Comparison of ENCODE assay signal across 14 cellular contexts in genomic region chr13:20371825-20372224, GRCh38.
DNase-seq lines count a peak whose midpoint lies in the region; ATAC-seq, FAIRE-seq and TF ChIP-seq lines count a peak whose summit lies in the region.
"Had no signal": no experiment of that assay in that cellular context is flagged by ENCODE, and none has a peak within 500 bp of the region (broad histone marks: within the 10 kb centered on the region; RNA-seq: fewer than 3 reads in every experiment).

No MANE protein-coding gene starts in this region.

- H3K36me3 Mint-ChIP-seq in endodermal cell (ENCODE audit: low read depth) (no peaks in the 10 kb centered on the region), Calu3 (ENCODE audit: insufficient read depth, unreplicated experiment) (no peaks in the 10 kb centered on the region)

- H3K9me1 ChIP-seq in keratinocyte (ENCODE audit: control insufficient read depth, extremely low read depth, insufficient read depth, low read length), result no peaks in the 10 kb centered on the region

- no peak overlapping the region for H3K4me2 ChIP-seq in HepG2 (ENCODE audit: low read depth, low read length)
- H3K4me2 ChIP-seq in keratinocyte (ENCODE audit: control insufficient read depth, extremely low read depth, insufficient read depth, low read depth, low read length), result no peak overlapping the region

- H3K27ac Mint-ChIP-seq in endodermal cell (no peak overlapping the region), Calu3 (ENCODE audit: unreplicated experiment) (no peak overlapping the region)
- H3K27ac Mint-ChIP-seq: B cell; CD4-positive, alpha-beta T cell had no signal

- TF ChIP-seq EP300 in HepG2 (IDR thresholded peaks at IDR 0.05; ENCODE audit: low read depth in 2 of 2, low read length in 2 of 2) (no peak), HepG2 (CRISPR knock-in tag; IDR thresholded peaks at IDR 0.05; ENCODE audit: borderline replicate concordance) (no peak)

- POLR2A ChIA-PET in HepG2 (lab: Yijun Ruan, JAX), result no interaction called here

- CTCF ChIA-PET in HepG2 (lab: Yijun Ruan, JAX; ENCODE audit: low intra/inter-chr PET ratio, low total read pairs), result no interaction called here
- CTCF ChIA-PET in Calu3 (lab: Charles Lee), result interaction anchor here (0.5 kb wide), 1 partner anchor 175 kb away, joined by 3 read pairs; no protein-coding TSS in a partner anchor

- no TSS peak for BruUV-seq in HepG2 (replicated peaks; lab: Mats Ljungman, UMichigan)
- no TSS peak for BruUV-seq in Calu3 (replicated peaks; lab: Mats Ljungman, UMichigan)

- TF ChIP-seq CTCF in HepG2 (CRISPR knock-in tag; IDR thresholded peaks at IDR 0.05), result no peak
- no peak for TF ChIP-seq CTCF in right lobe of liver (IDR thresholded peaks at IDR 0.05)
- no peak for TF ChIP-seq CTCF in endodermal cell (conservative IDR thresholded peaks at IDR 0.05)
- no peak for TF ChIP-seq CTCF in keratinocyte (optimal IDR thresholded peaks at IDR 0.05 in 1 of 3, IDR thresholded peaks at IDR 0.05 in 1 of 3, conservative IDR thresholded peaks at IDR 0.05 in 1 of 3; ENCODE audit: extremely low read depth in 1 of 3, insufficient read depth in 2 of 3, low read length in 3 of 3)
- TF ChIP-seq CTCF in Calu3 (IDR thresholded peaks at IDR 0.05; ENCODE audit: unreplicated experiment), result no peak

- no peak for TF ChIP-seq RAD21 in HepG2 (CRISPR knock-in tag; IDR thresholded peaks at IDR 0.05)

- no peak for DNase-seq in HepG2 (ENCODE audit: low spot score)
- no peak for DNase-seq in right lobe of liver
- DNase-seq in endodermal cell, result peak; percentile 24
- no peak for DNase-seq in keratinocyte (ENCODE audit: low read depth, low spot score)
- no peak for DNase-seq in kidney glomerular epithelial cell (lab: John Stamatoyannopoulos, UW)
- no peak for DNase-seq in Calu3
- no peak for DNase-seq in iPS-NIHi7 (ENCODE audit: extremely low spot score)
- DNase-seq: C1 segment of cervical spinal cord; CD4-positive, alpha-beta T cell; DMS79 had no signal

- intact Hi-C loops in HepG2 (cut with micrococcal nuclease; ENCODE audit: unreplicated experiment) (no loop called here), right lobe of liver (cut with DNase I) (no loop called here), Calu3 (cut with micrococcal nuclease; ENCODE audit: unreplicated experiment) (loop anchor here (10.0 kb wide), 1 partner anchor 113 kb away; no protein-coding TSS in a partner anchor)

- no peaks in the 10 kb centered on the region for H3K79me2 ChIP-seq in HepG2 (ENCODE audit: insufficient read depth, low read length)
- no peaks in the 10 kb centered on the region for H3K79me2 ChIP-seq in keratinocyte (ENCODE audit: control insufficient read depth, insufficient read depth, low read length)

- H3K27me3 Mint-ChIP-seq in endodermal cell (ENCODE audit: insufficient read depth), result no peaks in the 10 kb centered on the region
- no peaks in the 10 kb centered on the region for H3K27me3 Mint-ChIP-seq in Calu3 (ENCODE audit: unreplicated experiment)

- H2AFZ ChIP-seq in HepG2 (ENCODE audit: low read length) (no peak overlapping the region), keratinocyte (ENCODE audit: control insufficient read depth, low read length) (no peak overlapping the region)

- H3K4me3 ChIP-seq in HepG2 (replicated peaks in 1 of 3; ENCODE audit: insufficient read depth in 1 of 3, low read depth in 2 of 3, low read length in 3 of 3) (no peak overlapping the region), right lobe of liver (no peak overlapping the region), endodermal cell (ENCODE audit: low read length) (no peak overlapping the region), keratinocyte (ENCODE audit: control insufficient read depth in 2 of 3, extremely low read depth in 1 of 3, insufficient read depth in 2 of 3, low read depth in 1 of 3, low read length in 3 of 3) (no peak overlapping the region)
- H3K4me3 ChIP-seq: HAP-1 had no signal

- ATAC-seq in HepG2 (no peak), right lobe of liver (no peak)

- H3K4me1 Mint-ChIP-seq in endodermal cell (peaks cover 2% of the 10 kb centered on the region), Calu3 (ENCODE audit: low read depth, unreplicated experiment) (no peaks in the 10 kb centered on the region)
- H3K4me1 Mint-ChIP-seq: B cell had no signal

- H3K9ac ChIP-seq in HepG2 (ENCODE audit: insufficient read depth, low read depth, low read length) (no peak overlapping the region), endodermal cell (ENCODE audit: extremely low read depth, low read length, poor library complexity, severe bottlenecking) (no peak overlapping the region), keratinocyte (ENCODE audit: control insufficient read depth, extremely low read depth, insufficient read depth, low read length) (no peak overlapping the region)

- H3K27me3 ChIP-seq in HepG2 (ENCODE audit: control insufficient read depth in 1 of 2, insufficient read depth in 2 of 2, low read length in 2 of 2) (no peaks in the 10 kb centered on the region; a peak in 2 of 5 replicates), right lobe of liver (no peaks in the 10 kb centered on the region), endodermal cell (ENCODE audit: control insufficient read depth, insufficient read depth, low read length, poor library complexity, severe bottlenecking) (no peaks in the 10 kb centered on the region), keratinocyte (ENCODE audit: control insufficient read depth, extremely low read depth, insufficient read depth, low read length) (no peaks in the 10 kb centered on the region)

- dilution Hi-C loops in keratinocyte (cut with MboI; ENCODE audit: extremely low pct_ligation_motif_present, low sequenced_read_pairs), result no loop called here

- TF ChIP-seq POLR2A in HepG2 (IDR thresholded peaks at IDR 0.05; ENCODE audit: insufficient read depth in 1 of 2, low read depth in 2 of 2, low read length in 2 of 2) (no peak), right lobe of liver (IDR thresholded peaks at IDR 0.05) (no peak)

- no peak overlapping the region for H3K27ac ChIP-seq in HepG2 (ENCODE audit: extremely low read length, insufficient read depth, low read length)
- H3K27ac ChIP-seq in right lobe of liver, result no peak overlapping the region
- no peak overlapping the region for H3K27ac ChIP-seq in endodermal cell (ENCODE audit: low read depth, low read length)
- H3K27ac ChIP-seq in keratinocyte (ENCODE audit: control insufficient read depth, insufficient read depth, low read length), result no peak overlapping the region

- no peaks in the 10 kb centered on the region for H4K20me1 ChIP-seq in HepG2 (ENCODE audit: insufficient read depth, low read length)
- no peaks in the 10 kb centered on the region for H4K20me1 ChIP-seq in keratinocyte (ENCODE audit: control insufficient read depth, extremely low read depth, insufficient read depth, low read length)

- in situ Hi-C loops in HepG2 (cut with HindIII; ENCODE audit: extremely low pct_ligation_motif_present, low pct_unique_long_range_greater_than_20kb), result no loop called here

- H3K4me1 ChIP-seq in HepG2 (ENCODE audit: insufficient read depth, low read length), result no peaks in the 10 kb centered on the region
- H3K4me1 ChIP-seq in right lobe of liver, result no peaks in the 10 kb centered on the region
- no peaks in the 10 kb centered on the region for H3K4me1 ChIP-seq in endodermal cell (ENCODE audit: control insufficient read depth, insufficient read depth, low read length)
- peaks cover 25% of the 10 kb centered on the region for H3K4me1 ChIP-seq in keratinocyte (ENCODE audit: control insufficient read depth, extremely low read depth, insufficient read depth, low read length)
- H3K4me1 ChIP-seq: HAP-1 had no signal

- WGBS in HepG2 (ENCODE audit: low lambda C conversion rate), result 34% methylated on average over 4 of the region's 4 CpGs
- 70% methylated on average over 4 of the region's 4 CpGs for WGBS in right lobe of liver (ENCODE audit: insufficient coverage, low coverage, low lambda C conversion rate, missing lambda C conversion rate)
- 93 to 96% methylated on average over 3 to 4 of the region's 4 CpGs for WGBS in endodermal cell (ENCODE audit: insufficient coverage in 1 of 2, insufficient read length in 1 of 2), 2 experiments

- H3K4me3 Mint-ChIP-seq in endodermal cell, result no peak overlapping the region
- no peak overlapping the region for H3K4me3 Mint-ChIP-seq in Calu3 (ENCODE audit: low read depth, unreplicated experiment)
- H3K4me3 Mint-ChIP-seq: B cell; CD4-positive, alpha-beta T cell had no signal

- H3K36me3 ChIP-seq in HepG2 (replicated peaks in 1 of 2; ENCODE audit: control insufficient read depth in 1 of 2, insufficient read depth in 2 of 2, low read length in 2 of 2) (no peaks in the 10 kb centered on the region), right lobe of liver (no peaks in the 10 kb centered on the region), endodermal cell (ENCODE audit: control insufficient read depth, insufficient read depth, low read length) (no peaks in the 10 kb centered on the region), keratinocyte (ENCODE audit: control insufficient read depth in 2 of 2, extremely low read depth in 1 of 2, insufficient read depth in 2 of 2, low read length in 2 of 2) (no peaks in the 10 kb centered on the region)
- H3K36me3 ChIP-seq: HAP-1 had no signal

- no peaks in the 10 kb centered on the region for H3K9me3 Mint-ChIP-seq in endodermal cell
- H3K9me3 Mint-ChIP-seq in Calu3 (ENCODE audit: low read depth, unreplicated experiment), result no peaks in the 10 kb centered on the region
- H3K9me3 Mint-ChIP-seq: CD4-positive, alpha-beta T cell had no signal

- no peaks in the 10 kb centered on the region for H3K9me3 ChIP-seq in HepG2 (ENCODE audit: low read length)
- H3K9me3 ChIP-seq in right lobe of liver, result no peaks in the 10 kb centered on the region
- H3K9me3 ChIP-seq in endodermal cell (ENCODE audit: control insufficient read depth, low read length), result no peaks in the 10 kb centered on the region
- no peaks in the 10 kb centered on the region for H3K9me3 ChIP-seq in keratinocyte (ENCODE audit: control insufficient read depth, low read depth, low read length)
- H3K9me3 ChIP-seq: HAP-1 had no signal

- FAIRE-seq in HepG2 (lab: Jason Lieb, UNC), result no peak
- FAIRE-seq in keratinocyte (lab: Jason Lieb, UNC), result peak; percentile 58
- FAIRE-seq: GM12892, GM19239 had no signal

TF ChIP-seq in HepG2, 621 proteins besides CTCF, POLR2A, EP300 and RAD21:
- TF ChIP-seq MAFF (IDR thresholded peaks at IDR 0.05; ENCODE audit: low read depth, low read length), result peak; percentile 73
- TF ChIP-seq MAFK (conservative IDR thresholded peaks at IDR 0.05 in 1 of 2, IDR thresholded peaks at IDR 0.05 in 1 of 2; ENCODE audit: low read length in 2 of 2), result peak; percentile 55 to 85
- TF ChIP-seq, protein P1, sequence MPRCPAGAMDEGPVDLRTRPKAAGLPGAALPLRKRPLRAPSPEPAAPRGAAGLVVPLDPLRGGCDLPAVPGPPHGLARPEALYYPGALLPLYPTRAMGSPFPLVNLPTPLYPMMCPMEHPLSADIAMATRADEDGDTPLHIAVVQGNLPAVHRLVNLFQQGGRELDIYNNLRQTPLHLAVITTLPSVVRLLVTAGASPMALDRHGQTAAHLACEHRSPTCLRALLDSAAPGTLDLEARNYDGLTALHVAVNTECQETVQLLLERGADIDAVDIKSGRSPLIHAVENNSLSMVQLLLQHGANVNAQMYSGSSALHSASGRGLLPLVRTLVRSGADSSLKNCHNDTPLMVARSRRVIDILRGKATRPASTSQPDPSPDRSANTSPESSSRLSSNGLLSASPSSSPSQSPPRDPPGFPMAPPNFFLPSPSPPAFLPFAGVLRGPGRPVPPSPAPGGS (CRISPR knock-in tag; IDR thresholded peaks at IDR 0.05), result no peak
